In genomic region chr7:119964065-119964464, GRCh38 we compare ENCODE assay signal across 18 cellular contexts.
"Had no signal": no experiment of that assay in that cellular context is flagged by ENCODE, and none has a peak within 500 bp of the region (broad histone marks: within the 10 kb centered on the region; RNA-seq: fewer than 3 reads in every experiment).

No MANE protein-coding gene starts in this region.

- H3K27ac ChIP-seq: adrenal gland, body of pancreas had no signal

- ATAC-seq: activated CD4-positive, CD25-positive, alpha-beta regulatory T cell treated with anti-CD3 and anti-CD28 coated beads, Interleukin-2, amount 50 U/mL, for 24 hours; activated CD8-positive, alpha-beta T cell treated with anti-CD3 and anti-CD28 coated beads for 36 hours; body of pancreas had no signal

- DNase-seq: activated CD4-positive, alpha-beta T cell treated with anti-CD3 and anti-CD28 coated beads for 4 hours; activated CD8-positive, alpha-beta memory T cell treated with anti-CD3 and anti-CD28 coated beads, Interleukin-2, amount 50 U/mL, for 48 hours; activated CD8-positive, alpha-beta T cell treated with anti-CD3 and anti-CD28 coated beads for 36 hours; activated naive CD4-positive, alpha-beta T cell treated with anti-CD3 and anti-CD28 coated beads, Interleukin-2, amount 50 U/mL, for 16 hours; activated naive CD8-positive, alpha-beta T cell treated with anti-CD3 and anti-CD28 coated beads, Interleukin-2, amount 10 ng/mL, durations not matched to agents 7 days and 5 days; activated T-cell treated with anti-CD3 and anti-CD28 coated beads, Interleukin-2, amount 50 U/mL, for 1 hour; adrenal gland; aorta; body of pancreas; Kasumi-1; NCI-H1092; NCI-H1417; NCI-H1930; NCI-H2171 treated with DMSO at 0.1 percent for 48 hours; NCI-H69; PC-3; SHP77 treated with DMSO at 0.1 percent for 48 hours had no signal

- H3K4me3 ChIP-seq: adrenal gland, body of pancreas had no signal

- H3K36me3 ChIP-seq: adrenal gland had no signal

- H3K27me3 ChIP-seq: adrenal gland, body of pancreas had no signal

- H3K9me3 ChIP-seq: adrenal gland, body of pancreas had no signal

- H3K4me1 ChIP-seq: adrenal gland, body of pancreas had no signal
